1 cellular context compared by ENCODE assay signal in the genomic region with DNA sequence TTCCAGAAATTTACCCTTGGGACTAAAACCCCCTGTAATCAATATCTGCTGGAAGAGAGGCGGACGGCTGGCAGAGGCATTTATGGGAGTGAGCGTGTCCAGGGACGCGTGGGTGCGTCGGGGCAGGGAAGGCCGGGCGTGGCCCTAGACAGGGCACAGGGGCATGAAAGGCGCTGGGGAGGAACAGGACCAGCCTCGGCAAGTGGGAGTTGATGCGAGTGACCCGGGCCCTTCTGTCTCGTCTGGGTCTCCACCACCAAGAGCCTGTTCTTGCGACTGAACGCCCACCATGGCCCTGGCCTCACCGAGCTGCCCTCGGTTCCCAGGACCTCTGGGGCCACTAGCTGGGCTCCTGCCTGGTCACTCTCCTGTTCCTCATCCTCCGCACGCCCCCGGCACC.
TF ChIP-seq lines count a peak whose summit lies in the region.

No MANE protein-coding gene starts in this region.

TF ChIP-seq in HEK293T, 16 proteins besides CTCF, POLR2A, EP300 and RAD21 (continued from another document):
- TF ChIP-seq, protein P1, sequence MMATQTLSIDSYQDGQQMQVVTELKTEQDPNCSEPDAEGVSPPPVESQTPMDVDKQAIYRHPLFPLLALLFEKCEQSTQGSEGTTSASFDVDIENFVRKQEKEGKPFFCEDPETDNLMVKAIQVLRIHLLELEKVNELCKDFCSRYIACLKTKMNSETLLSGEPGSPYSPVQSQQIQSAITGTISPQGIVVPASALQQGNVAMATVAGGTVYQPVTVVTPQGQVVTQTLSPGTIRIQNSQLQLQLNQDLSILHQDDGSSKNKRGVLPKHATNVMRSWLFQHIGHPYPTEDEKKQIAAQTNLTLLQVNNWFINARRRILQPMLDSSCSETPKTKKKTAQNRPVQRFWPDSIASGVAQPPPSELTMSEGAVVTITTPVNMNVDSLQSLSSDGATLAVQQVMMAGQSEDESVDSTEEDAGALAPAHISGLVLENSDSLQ (IDR thresholded peaks at IDR 0.05): no peak
- TF ChIP-seq CTBP1 (IDR thresholded peaks at IDR 0.05; ENCODE audit: borderline replicate concordance) (no peak), SP1 (IDR thresholded peaks at IDR 0.05) (no peak), FOXA1 (IDR thresholded peaks at IDR 0.05) (no peak), L3MBTL2 (conservative IDR thresholded peaks at IDR 0.05) (no peak), NFRKB (IDR thresholded peaks at IDR 0.05) (no peak), BHLHE40 (IDR thresholded peaks at IDR 0.05; ENCODE audit: borderline replicate concordance) (no peak), ZNF384 (IDR thresholded peaks at IDR 0.05) (no peak)
TF ChIP-seq in HEK293T: peak in this region for 0.
